ENCODE assay signal across 15 cellular contexts in genomic region chr17:77205396-77206124, GRCh38.
DNase-seq lines count a peak whose midpoint lies in the region; FAIRE-seq and TF ChIP-seq lines count a peak whose summit lies in the region.
"Had no signal": no experiment of that assay in that cellular context is flagged by ENCODE, and none has a peak within 500 bp of the region (broad histone marks: within the 10 kb centered on the region; RNA-seq: fewer than 3 reads in every experiment).

No MANE protein-coding gene starts in this region.

- H3K4ac ChIP-seq in H1 (replicated peaks; ENCODE audit: insufficient read length, low read depth, low read length) (no peak overlapping the region), neuronal stem cell (ENCODE audit: low read length) (no peak overlapping the region)

- TF ChIP-seq EP300 in H1 (IDR thresholded peaks at IDR 0.05; ENCODE audit: borderline replicate concordance in 1 of 2, low read depth in 2 of 2, low read length in 2 of 2), result no peak

- no peaks in the 10 kb centered on the region for H3K79me2 ChIP-seq in H1 (ENCODE audit: control insufficient read depth in 1 of 2, insufficient read depth in 2 of 2, low read length in 2 of 2)

- TF ChIP-seq RAD21 in H1 (IDR thresholded peaks at IDR 0.05 in 1 of 2, conservative IDR thresholded peaks at IDR 0.05 in 1 of 2; ENCODE audit: low read depth in 2 of 2, low read length in 2 of 2), result no peak

- H3K14ac ChIP-seq in H1 (ENCODE audit: insufficient read length) (no peak overlapping the region), neuronal stem cell (ENCODE audit: low read length) (no peak overlapping the region)

- CTCF ChIA-PET in H1 (lab: Charles Lee; ENCODE audit: partially characterized antibody), result interaction anchor here (0.8 to 1.6 kb wide), 3 partner anchors 9 to 115 kb away, joined by 3 to 5 read pairs (median 4); no protein-coding TSS in a partner anchor

- H3K27ac Mint-ChIP-seq in HFFc6, result peak overlapping the region; percentile 26; the same call in 1 of the 2 replicates
- H3K27ac Mint-ChIP-seq in activated naive CD8-positive, alpha-beta T cell treated with anti-CD3 and anti-CD28 coated beads for 36 hours, result no peak overlapping the region
- H3K27ac Mint-ChIP-seq: stimulated activated naive CD8-positive, alpha-beta T cell treated with anti-CD3 and anti-CD28 coated beads, Interleukin-15, amount 100 ng/mL, for 72 hours had no signal

- peaks cover 49% of the 10 kb centered on the region for H3K36me3 Mint-ChIP-seq in HFFc6 (ENCODE audit: low read depth)
- peaks cover 22% of the 10 kb centered on the region for H3K36me3 Mint-ChIP-seq in activated naive CD8-positive, alpha-beta T cell treated with anti-CD3 and anti-CD28 coated beads for 36 hours

- no peak overlapping the region for H3K23ac ChIP-seq in H1 (ENCODE audit: insufficient read length)
- no peak overlapping the region for H3K23ac ChIP-seq in neuronal stem cell (ENCODE audit: low read depth, low read length, poor library complexity)

- H2BK15ac ChIP-seq in H1 (ENCODE audit: low read length), result no peak overlapping the region
- no peak overlapping the region for H2BK15ac ChIP-seq in neuronal stem cell (ENCODE audit: low read length)

- TF ChIP-seq POLR2A in H1 (IDR thresholded peaks at IDR 0.05; ENCODE audit: control extremely low read depth in 1 of 2, low read depth in 2 of 2, low read length in 2 of 2), result no peak

- H3K79me1 ChIP-seq in H1 (ENCODE audit: low read depth, low read length), result no peaks in the 10 kb centered on the region
- H3K79me1 ChIP-seq in neuronal stem cell (ENCODE audit: low read depth, low read length), result no peaks in the 10 kb centered on the region

- H3K9ac ChIP-seq in H1 (replicated peaks in 1 of 4; ENCODE audit: extremely low read depth in 1 of 4, low read depth in 3 of 4, low read length in 3 of 4), result no peak overlapping the region
- H3K9ac ChIP-seq in neuronal stem cell (ENCODE audit: low read depth, low read length, poor library complexity), result peak overlapping the region; percentile 30

- H3K27me3 ChIP-seq in H1 (replicated peaks in 1 of 4; ENCODE audit: control insufficient read depth in 3 of 4, extremely low read depth in 1 of 4, insufficient read depth in 3 of 4, low read length in 3 of 4), result no peaks in the 10 kb centered on the region
- H3K27me3 ChIP-seq in neuronal stem cell (ENCODE audit: control insufficient read depth in 3 of 3, insufficient read depth in 3 of 3, low read depth in 1 of 3, low read length in 3 of 3), result no peaks in the 10 kb centered on the region

- H3K9me3 ChIP-seq in H1 (ENCODE audit: insufficient read depth in 2 of 2, low read depth in 1 of 2, low read length in 1 of 2) (no peaks in the 10 kb centered on the region), neuronal stem cell (replicated peaks in 1 of 2; ENCODE audit: control insufficient read depth in 2 of 2, insufficient read depth in 1 of 2, low read depth in 1 of 2, low read length in 2 of 2) (peaks cover 0 to 2% of the 10 kb centered on the region in 2 donors)

- no peak overlapping the region for H2BK5ac ChIP-seq in H1 (ENCODE audit: low read depth, low read length)
- H2BK5ac ChIP-seq in neuronal stem cell (ENCODE audit: low read length), result no peak overlapping the region

- H3K27ac ChIP-seq in H1 (ENCODE audit: low read depth, low read length) (peak overlapping the region; percentile 30), neuronal stem cell (replicated peaks; ENCODE audit: low read length) (no peak overlapping the region)

- 93% methylated on average over 9 of the region's 9 CpGs; no CpG with 5 or more reads in 1 of the 2 experiments for WGBS in H1 (ENCODE audit: extremely low coverage in 1 of 2, insufficient coverage in 1 of 2, insufficient read length in 1 of 2, insufficient replicate concordance in 2 of 2, low coverage in 1 of 2, low lambda C conversion rate in 2 of 2, missing lambda C conversion rate in 1 of 2), 2 experiments
- WGBS in neuronal stem cell (ENCODE audit: extremely low coverage in 2 of 2, insufficient read length in 2 of 2, insufficient replicate concordance in 1 of 2), 2 donors, result no CpG with 5 or more reads among the region's 9 CpGs

- H3K4me3 ChIP-seq in H1 (ENCODE audit: extremely low read depth in 1 of 4, insufficient read depth in 2 of 4, low read depth in 3 of 4, low read length in 4 of 4) (no peak overlapping the region), neuronal stem cell (ENCODE audit: low read length in 2 of 2) (no peak overlapping the region)

- peaks cover 34% of the 10 kb centered on the region for H3K4me1 Mint-ChIP-seq in HFFc6 (ENCODE audit: low read depth)
- H3K4me1 Mint-ChIP-seq in activated naive CD8-positive, alpha-beta T cell treated with anti-CD3 and anti-CD28 coated beads for 36 hours, result no peaks in the 10 kb centered on the region
- H3K4me1 Mint-ChIP-seq: stimulated activated naive CD8-positive, alpha-beta T cell treated with anti-CD3 and anti-CD28 coated beads, Interleukin-15, amount 100 ng/mL, for 72 hours had no signal

- DNase-seq in ELF-1 (ENCODE audit: low read depth, low spot score), result peak; percentile 31
- DNase-seq in HFFc6, result no peak
- DNase-seq in H1 (ENCODE audit: low read depth in 1 of 2, low spot score in 2 of 2), result no peak
- DNase-seq in neuronal stem cell (ENCODE audit: low spot score), result no peak
- DNase-seq in NCI-H1048 (lab: John Stamatoyannopoulos, UW), result no peak
- no peak for DNase-seq in activated T-cell treated with anti-CD3 and anti-CD28 coated beads, Interleukin-2, amount 50 U/mL, for 1 hour
- no peak for DNase-seq in activated naive CD8-positive, alpha-beta T cell treated with anti-CD3 and anti-CD28 coated beads for 36 hours
- DNase-seq in NCI-H526 (lab: John Stamatoyannopoulos, UW), result no peak
- DNase-seq: activated CD4-positive, alpha-beta memory T cell treated with anti-CD3 and anti-CD28 coated beads for 36 hours; activated T-cell treated with anti-CD3 and anti-CD28 coated beads, Interleukin-2, amount 50 U/mL, for 72 hours; kidney; NCI-H510A treated with DMSO at 0.1 percent for 48 hours; stimulated activated CD4-positive, alpha-beta T cell treated with anti-CD3 and anti-CD28 coated beads, Interleukin-12 subunit alpha, Interleukin-12 subunit beta, amount 100 ng/mL, for 4 hours; stimulated activated naive CD8-positive, alpha-beta T cell treated with anti-CD3 and anti-CD28 coated beads, Interleukin-15, amount 100 ng/mL, for 72 hours had no signal

- H4K8ac ChIP-seq in H1 (ENCODE audit: extremely low read depth, insufficient read depth, low read length) (no peak overlapping the region), neuronal stem cell (ENCODE audit: low read depth, low read length) (no peak overlapping the region)

- no peak overlapping the region for H3K4me2 ChIP-seq in H1 (ENCODE audit: insufficient read depth in 1 of 2, low read depth in 2 of 2, low read length in 2 of 2)
- H3K4me2 ChIP-seq in neuronal stem cell (ENCODE audit: insufficient read depth, low read length, poor library complexity, severe bottlenecking), result no peak overlapping the region

- FAIRE-seq in H1 (lab: Jason Lieb, UNC), result no peak
- FAIRE-seq: D721Med, kidney had no signal

- H4K20me1 ChIP-seq in H1 (replicated peaks in 1 of 2; ENCODE audit: control insufficient read depth in 1 of 2, insufficient read depth in 2 of 2, low read length in 2 of 2), result no peaks in the 10 kb centered on the region

- POLR2A ChIA-PET in H1 (lab: Charles Lee; ENCODE audit: partially characterized antibody), result interaction anchor here (1.1 kb wide), 1 partner anchor 110 kb away, joined by 3 read pairs; no protein-coding TSS in a partner anchor

- H3K18ac ChIP-seq in H1 (ENCODE audit: extremely low read depth, low read length), result no peak overlapping the region
- no peak overlapping the region for H3K18ac ChIP-seq in neuronal stem cell (ENCODE audit: low read length)

- H3K4me3 Mint-ChIP-seq in HFFc6, result no peak overlapping the region
- no peak overlapping the region for H3K4me3 Mint-ChIP-seq in activated naive CD8-positive, alpha-beta T cell treated with anti-CD3 and anti-CD28 coated beads for 36 hours
- H3K4me3 Mint-ChIP-seq: activated CD4-positive, alpha-beta memory T cell treated with anti-CD3 and anti-CD28 coated beads for 36 hours; activated T-cell treated with anti-CD3 and anti-CD28 coated beads, Interleukin-2, amount 50 U/mL, for 72 hours; stimulated activated naive CD8-positive, alpha-beta T cell treated with anti-CD3 and anti-CD28 coated beads, Interleukin-15, amount 100 ng/mL, for 72 hours had no signal

- H3K4me1 ChIP-seq in H1 (replicated peaks in 1 of 4; ENCODE audit: control insufficient read depth in 3 of 4, insufficient read depth in 4 of 4, low read length in 3 of 4), result no peaks in the 10 kb centered on the region; a peak in 1 of 7 replicates
- H3K4me1 ChIP-seq in neuronal stem cell (ENCODE audit: control insufficient read depth in 2 of 2, insufficient read depth in 1 of 2, low read depth in 1 of 2, low read length in 2 of 2), result peaks cover 0 to 5% of the 10 kb centered on the region in 2 donors

- no peak overlapping the region for H2BK20ac ChIP-seq in H1 (ENCODE audit: low read length)

- no peaks in the 10 kb centered on the region for H3K9me3 Mint-ChIP-seq in HFFc6
- H3K9me3 Mint-ChIP-seq in activated naive CD8-positive, alpha-beta T cell treated with anti-CD3 and anti-CD28 coated beads for 36 hours, result no peaks in the 10 kb centered on the region
- H3K9me3 Mint-ChIP-seq: activated CD4-positive, alpha-beta memory T cell treated with anti-CD3 and anti-CD28 coated beads for 36 hours; activated T-cell treated with anti-CD3 and anti-CD28 coated beads, Interleukin-2, amount 50 U/mL, for 72 hours; stimulated activated naive CD8-positive, alpha-beta T cell treated with anti-CD3 and anti-CD28 coated beads, Interleukin-15, amount 100 ng/mL, for 72 hours had no signal

- H2BK120ac ChIP-seq in H1 (replicated peaks; ENCODE audit: low read depth, low read length), result no peak overlapping the region
- H2BK120ac ChIP-seq in neuronal stem cell (ENCODE audit: low read depth, low read length), result no peak overlapping the region

- H2AFZ ChIP-seq in H1 (ENCODE audit: low read length) (no peak overlapping the region), neuronal stem cell (ENCODE audit: low read length) (no peak overlapping the region)

- no peaks in the 10 kb centered on the region for H3K23me2 ChIP-seq in H1 (ENCODE audit: low read depth, low read length)

- H3K36me3 ChIP-seq in H1 (ENCODE audit: control insufficient read depth in 2 of 4, insufficient read depth in 4 of 4, low read length in 3 of 4), result peaks cover 16 to 52% (median 33%) of the 10 kb centered on the region in 4 experiments
- H3K36me3 ChIP-seq in neuronal stem cell (replicated peaks in 1 of 2; ENCODE audit: control insufficient read depth in 2 of 2, insufficient read depth in 2 of 2, low read length in 2 of 2), result peaks cover 39 to 95% of the 10 kb centered on the region in 2 donors

- H2BK12ac ChIP-seq in H1 (ENCODE audit: low read depth, low read length) (no peak overlapping the region), neuronal stem cell (ENCODE audit: low read length) (no peak overlapping the region)

- TF ChIP-seq CTCF in HFFc6 (IDR thresholded peaks at IDR 0.05) (no peak), H1 (IDR thresholded peaks at IDR 0.05; ENCODE audit: control extremely low read depth in 1 of 3, insufficient read depth in 1 of 3, low read depth in 1 of 3, low read length in 3 of 3) (no peak)

- peaks cover 4% of the 10 kb centered on the region; the same call in 1 of the 2 replicates for H3K27me3 Mint-ChIP-seq in HFFc6 (ENCODE audit: insufficient read depth)
- H3K27me3 Mint-ChIP-seq in activated naive CD8-positive, alpha-beta T cell treated with anti-CD3 and anti-CD28 coated beads for 36 hours, result no peaks in the 10 kb centered on the region
- H3K27me3 Mint-ChIP-seq: activated CD4-positive, alpha-beta memory T cell treated with anti-CD3 and anti-CD28 coated beads for 36 hours; stimulated activated naive CD8-positive, alpha-beta T cell treated with anti-CD3 and anti-CD28 coated beads, Interleukin-15, amount 100 ng/mL, for 72 hours had no signal

- H4K5ac ChIP-seq in H1 (ENCODE audit: insufficient read length, low read depth, low read length), result no peak overlapping the region

- H3K56ac ChIP-seq in H1 (replicated peaks; ENCODE audit: insufficient read length, low read depth, low read length), result no peak overlapping the region

- H2AK5ac ChIP-seq in H1 (ENCODE audit: low read depth, low read length) (no peak overlapping the region), neuronal stem cell (ENCODE audit: low read depth, low read length) (no peak overlapping the region)

- H4K91ac ChIP-seq in H1 (replicated peaks; ENCODE audit: insufficient read length, low read length) (no peak overlapping the region), neuronal stem cell (ENCODE audit: low read depth, low read length, poor library complexity) (no peak overlapping the region)
